8 cellular contexts compared by ENCODE assay signal in the genomic region with DNA sequence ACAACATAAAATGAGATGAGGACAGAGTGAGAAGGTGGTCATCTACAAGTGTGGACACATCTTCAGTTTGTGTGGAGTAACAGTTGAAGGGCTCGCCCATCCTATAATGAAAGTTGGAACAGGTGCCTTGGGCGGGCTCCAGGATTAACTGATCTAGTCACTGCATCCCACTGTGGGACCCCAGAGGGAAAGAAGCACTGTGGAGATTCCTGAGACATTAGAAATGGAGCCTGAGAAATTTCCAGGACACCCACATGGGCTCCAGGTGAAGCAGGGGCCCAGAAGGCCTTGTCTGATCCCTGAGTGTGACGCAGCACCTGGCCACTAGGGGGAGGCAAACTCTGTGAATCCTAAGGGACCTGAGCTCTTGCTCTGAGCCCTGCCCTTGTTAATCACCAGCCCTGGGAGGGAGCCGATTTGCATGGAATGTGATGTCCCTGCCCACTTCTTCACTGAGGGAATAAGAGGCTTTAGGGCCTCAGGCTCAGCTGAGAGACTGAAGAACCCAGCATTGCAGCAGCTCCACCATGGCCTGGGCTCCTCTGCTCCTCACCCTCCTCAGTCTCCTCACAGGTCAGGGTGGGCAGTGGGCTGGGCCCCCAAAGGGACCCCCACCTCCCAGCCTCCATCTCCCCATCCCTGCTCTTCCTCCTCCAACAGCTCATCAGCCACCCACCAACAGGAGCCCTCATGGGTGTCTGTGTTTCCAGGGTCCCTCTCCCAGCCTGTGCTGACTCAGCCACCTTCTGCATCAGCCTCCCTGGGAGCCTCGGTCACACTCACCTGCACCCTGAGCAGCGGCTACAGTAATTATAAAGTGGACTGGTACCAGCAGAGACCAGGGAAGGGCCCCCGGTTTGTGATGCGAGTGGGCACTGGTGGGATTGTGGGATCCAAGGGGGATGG.
DNase-seq lines count a peak whose midpoint lies in the region; ATAC-seq and TF ChIP-seq lines count a peak whose summit lies in the region.

No MANE protein-coding gene starts in this region.

- H3K4me1 Mint-ChIP-seq in activated naive CD8-positive, alpha-beta T cell treated with anti-CD3 and anti-CD28 coated beads for 36 hours: no peaks in the 10 kb centered on the region

- no peaks in the 10 kb centered on the region for H3K9me3 Mint-ChIP-seq in activated naive CD8-positive, alpha-beta T cell treated with anti-CD3 and anti-CD28 coated beads for 36 hours

- peaks cover 7% of the 10 kb centered on the region for H3K4me1 ChIP-seq in hepatocyte (ENCODE audit: insufficient read depth)

- H3K79me2 ChIP-seq in hepatocyte: no peaks in the 10 kb centered on the region

- no peaks in the 10 kb centered on the region for H3K9me2 ChIP-seq in hepatocyte (replicated peaks; ENCODE audit: insufficient read depth)

- H3K27ac Mint-ChIP-seq in activated naive CD8-positive, alpha-beta T cell treated with anti-CD3 and anti-CD28 coated beads for 36 hours: no peak overlapping the region

- H3K27me3 Mint-ChIP-seq in activated naive CD8-positive, alpha-beta T cell treated with anti-CD3 and anti-CD28 coated beads for 36 hours: peaks cover 4% of the 10 kb centered on the region

- DNase-seq in COLO829 (ENCODE audit: low spot score) (peak; percentile 49), HuH-7 (ENCODE audit: low spot score) (peak; percentile 74), hepatocyte (ENCODE audit: low spot score) (peak; percentile 91)
- DNase-seq in activated naive CD8-positive, alpha-beta T cell treated with anti-CD3 and anti-CD28 coated beads for 36 hours: peak; percentile 53
- DNase-seq in stimulated activated CD4-positive, alpha-beta T cell treated with anti-CD3 and anti-CD28 coated beads, Interleukin-2, amount 100 ng/mL, for 24 hours: peak; percentile 79 to 80

- H3K36me3 Mint-ChIP-seq in activated naive CD8-positive, alpha-beta T cell treated with anti-CD3 and anti-CD28 coated beads for 36 hours: no peaks in the 10 kb centered on the region

- peak overlapping the region; percentile 73 for H3K27ac ChIP-seq in hepatocyte

- ATAC-seq in HG02981 (IDR thresholded peaks at IDR 0.05; ENCODE audit: unreplicated experiment) (no peak), GM19395 (IDR thresholded peaks at IDR 0.05; ENCODE audit: unreplicated experiment) (no peak)

- no peaks in the 10 kb centered on the region for H3K36me3 ChIP-seq in hepatocyte (replicated peaks; ENCODE audit: insufficient read depth, low read depth)

- WGBS in hepatocyte (ENCODE audit: low lambda C conversion rate, missing lambda C conversion rate): 62% methylated on average over 8 of the region's 8 CpGs

- H3K9me3 ChIP-seq in hepatocyte (ENCODE audit: low read depth): no peaks in the 10 kb centered on the region

- TF ChIP-seq CTCF in hepatocyte (IDR thresholded peaks at IDR 0.05; ENCODE audit: poor library complexity): peak; percentile 79

- H3K4me3 Mint-ChIP-seq in activated naive CD8-positive, alpha-beta T cell treated with anti-CD3 and anti-CD28 coated beads for 36 hours: no peak overlapping the region

- no peak overlapping the region for H3K4me2 ChIP-seq in hepatocyte

- H2AFZ ChIP-seq in hepatocyte: no peak overlapping the region

- H3K4me3 ChIP-seq in hepatocyte: no peak overlapping the region

- H3K27me3 ChIP-seq in hepatocyte: peaks cover 15% of the 10 kb centered on the region

- no peaks in the 10 kb centered on the region for H4K20me1 ChIP-seq in hepatocyte (ENCODE audit: insufficient read depth, poor library complexity, severe bottlenecking)

- TF ChIP-seq POLR2A in Raji (IDR thresholded peaks at IDR 0.05; ENCODE audit: insufficient read depth, low read depth, low read length): 0 out of 2 replicates have a peak, but pooled peaks have one; percentile 18
